ENCODE assay signal across 21 cellular contexts in genomic region chr6:109461733-109462526, GRCh38. TPM values are rescaled to one million over a fixed set of nuclear protein-coding genes. Genes with fewer than 3 reads are reported as not detected.
A peak's percentile ranks its signal among the peaks of the same experiment; 100 is the strongest.
DNase-seq lines count a peak whose midpoint lies in the region; ATAC-seq lines count a peak whose summit lies in the region.
"Had no signal": no experiment of that assay in that cellular context is flagged by ENCODE, and none has a peak within 500 bp of the region (broad histone marks: within the 10 kb centered on the region; RNA-seq: fewer than 3 reads in every experiment).

No MANE protein-coding gene starts in this region.

- peaks cover 65% of the 10 kb centered on the region for H3K36me3 Mint-ChIP-seq in activated naive CD8-positive, alpha-beta T cell treated with anti-CD3 and anti-CD28 coated beads, Interleukin-2, amount 50 U/mL, for 24 hours (ENCODE audit: low read depth)
- H3K36me3 Mint-ChIP-seq in naive thymus-derived CD4-positive, alpha-beta T cell, result peaks cover 12 to 36% (median 27%) of the 10 kb centered on the region in 5 donors

- H2AFZ ChIP-seq in GM23248, result no peak overlapping the region

- CTCF ChIA-PET in naive thymus-derived CD4-positive, alpha-beta T cell (lab: Charles Lee), result no interaction called here

- peaks cover 4% of the 10 kb centered on the region for H3K9me3 Mint-ChIP-seq in activated naive CD8-positive, alpha-beta T cell treated with anti-CD3 and anti-CD28 coated beads, Interleukin-2, amount 50 U/mL, for 24 hours
- peaks cover 0 to 5% (median 0%) of the 10 kb centered on the region in 11 donors for H3K9me3 Mint-ChIP-seq in naive thymus-derived CD4-positive, alpha-beta T cell
- H3K9me3 Mint-ChIP-seq: natural killer cell had no signal

- no peaks in the 10 kb centered on the region for H4K20me1 ChIP-seq in GM23248 (ENCODE audit: insufficient read depth)

- DNase-seq in DMS53 (lab: John Stamatoyannopoulos, UW) (peak; percentile 9), DMS53 treated with DMSO at 0.1 percent for 48 hours (lab: John Stamatoyannopoulos, UW; ENCODE audit: unreplicated experiment) (no peak), GM23248 (peak; percentile 23), SW 1271 (lab: John Stamatoyannopoulos, UW) (no peak), posterior vena cava (ENCODE audit: low spot score) (no peak)
- DNase-seq in activated naive CD8-positive, alpha-beta T cell treated with anti-CD3 and anti-CD28 coated beads, Interleukin-2, amount 50 U/mL, for 24 hours, result no peak
- DNase-seq in naive thymus-derived CD4-positive, alpha-beta T cell, result no peak
- DNase-seq: BE2C, DMS 273 treated with DMSO at 0.1 percent for 48 hours, erythroblast, KG1, natural killer cell, NCI-H1105, SK-N-SH, small intestine, transverse colon had no signal

- peaks cover 11% of the 10 kb centered on the region for H3F3A ChIP-seq in GM23248 (ENCODE audit: insufficient read depth)

- POLR2A ChIA-PET in naive thymus-derived CD4-positive, alpha-beta T cell (lab: Charles Lee), result interaction anchor here (0.8 to 1.0 kb wide), 2 partner anchors 14 to 79 kb away, joined by 3 read pairs; no protein-coding TSS in a partner anchor

- H3K27me3 Mint-ChIP-seq in activated naive CD8-positive, alpha-beta T cell treated with anti-CD3 and anti-CD28 coated beads, Interleukin-2, amount 50 U/mL, for 24 hours, result no peaks in the 10 kb centered on the region
- no peaks in the 10 kb centered on the region for H3K27me3 Mint-ChIP-seq in naive thymus-derived CD4-positive, alpha-beta T cell

- H3K4me3 ChIP-seq in GM23248, result no peak overlapping the region
- no peak overlapping the region for H3K4me3 ChIP-seq in naive thymus-derived CD4-positive, alpha-beta T cell (ENCODE audit: low read length)
- H3K4me3 ChIP-seq: lung, transverse colon had no signal

- no peak overlapping the region for H3K27ac ChIP-seq in GM23248
- no peak overlapping the region for H3K27ac ChIP-seq in naive thymus-derived CD4-positive, alpha-beta T cell (ENCODE audit: low read depth, low read length)
- H3K27ac ChIP-seq: 22Rv1, transverse colon, VCaP had no signal

- no peak for ATAC-seq in activated naive CD8-positive, alpha-beta T cell treated with anti-CD3 and anti-CD28 coated beads, Interleukin-2, amount 50 U/mL, for 24 hours
- no peak for ATAC-seq in naive thymus-derived CD4-positive, alpha-beta T cell
- ATAC-seq in HG03378 (IDR thresholded peaks at IDR 0.05; ENCODE audit: unreplicated experiment), result no peak
- ATAC-seq: natural killer cell, Panc1 had no signal

- H3K9ac ChIP-seq in GM23248, result no peak overlapping the region
- H3K9ac ChIP-seq: SK-N-SH had no signal

- H3K9me3 ChIP-seq in GM23248 (ENCODE audit: low read depth), result no peaks in the 10 kb centered on the region
- H3K9me3 ChIP-seq in naive thymus-derived CD4-positive, alpha-beta T cell (ENCODE audit: control insufficient read depth in 2 of 3, low read length in 3 of 3), result no peaks in the 10 kb centered on the region
- H3K9me3 ChIP-seq: BE2C, SK-N-SH, transverse colon had no signal

- H3K36me3 ChIP-seq in GM23248 (ENCODE audit: low read depth), result peaks cover 45% of the 10 kb centered on the region
- peaks cover 0 to 38% (median 6%) of the 10 kb centered on the region in 3 experiments for H3K36me3 ChIP-seq in naive thymus-derived CD4-positive, alpha-beta T cell (ENCODE audit: control insufficient read depth in 2 of 3, insufficient read depth in 3 of 3, low read length in 3 of 3)

- peak overlapping the region; percentile 62 for H3K27ac Mint-ChIP-seq in activated naive CD8-positive, alpha-beta T cell treated with anti-CD3 and anti-CD28 coated beads, Interleukin-2, amount 50 U/mL, for 24 hours
- H3K27ac Mint-ChIP-seq in naive thymus-derived CD4-positive, alpha-beta T cell, result peak overlapping the region in 8 of 9 donors; percentile 1 to 89 (median 60)
- H3K27ac Mint-ChIP-seq: natural killer cell had no signal

- intact Hi-C loops in naive thymus-derived CD4-positive, alpha-beta T cell (cut with micrococcal nuclease), result no loop called here
- intact Hi-C loops in posterior vena cava (cut with DNase I), result no loop called here

- in situ Hi-C loops in GM23248 (cut with MboI), result no loop called here

- peaks cover 13% of the 10 kb centered on the region for H3K4me1 ChIP-seq in GM23248 (ENCODE audit: insufficient read depth)
- H3K4me1 ChIP-seq in naive thymus-derived CD4-positive, alpha-beta T cell (ENCODE audit: control insufficient read depth in 2 of 2, insufficient read depth in 2 of 2, low read length in 2 of 2), result peaks cover 21% of the 10 kb centered on the region in 2 donors
- H3K4me1 ChIP-seq: BE2C had no signal

- no peak overlapping the region for H3K4me2 ChIP-seq in GM23248 (ENCODE audit: unreplicated experiment)
- H3K4me2 ChIP-seq: SK-N-SH had no signal

- H3K27me3 ChIP-seq in GM23248 (replicated peaks; ENCODE audit: insufficient read depth), result no peaks in the 10 kb centered on the region
- no peaks in the 10 kb centered on the region for H3K27me3 ChIP-seq in naive thymus-derived CD4-positive, alpha-beta T cell (ENCODE audit: control insufficient read depth in 2 of 2, insufficient read depth in 2 of 2, low read length in 2 of 2)
- H3K27me3 ChIP-seq: BE2C, transverse colon had no signal

- peaks cover 73% of the 10 kb centered on the region for H3K4me1 Mint-ChIP-seq in activated naive CD8-positive, alpha-beta T cell treated with anti-CD3 and anti-CD28 coated beads, Interleukin-2, amount 50 U/mL, for 24 hours
- peaks cover 18 to 70% (median 62%) of the 10 kb centered on the region in 7 donors for H3K4me1 Mint-ChIP-seq in naive thymus-derived CD4-positive, alpha-beta T cell

- no peaks in the 10 kb centered on the region for H3K9me2 ChIP-seq in GM23248 (ENCODE audit: insufficient read depth)
- H3K9me2 ChIP-seq: SK-N-SH had no signal

- no peak overlapping the region for H3K4me3 Mint-ChIP-seq in activated naive CD8-positive, alpha-beta T cell treated with anti-CD3 and anti-CD28 coated beads, Interleukin-2, amount 50 U/mL, for 24 hours
- no peak overlapping the region for H3K4me3 Mint-ChIP-seq in naive thymus-derived CD4-positive, alpha-beta T cell
- H3K4me3 Mint-ChIP-seq: natural killer cell had no signal

- 90 to 100% methylated on average over 1 of the region's 1 CpG for WGBS in GM23248 (ENCODE audit: low coverage in 1 of 2, low lambda C conversion rate in 2 of 2, missing lambda C conversion rate in 2 of 2), 2 experiments

- peaks cover 20% of the 10 kb centered on the region; the same call in 1 of the 2 replicates for H3K79me2 ChIP-seq in GM23248 (ENCODE audit: insufficient read depth)

RNA-seq across cellular contexts. Expression of gene MICAL1, which starts 6.4 kb away (rescaled TPM):
- 57.8 and 60.6 TPM in 2 replicates for total RNA-seq in GM23248 (2014; rRNA removed; shearing (Covaris generic))
- polyA plus RNA-seq in GM23248 (2016; fragmentation: Nextera tagmentation; extraction: Ambion mirVana), result 25.3 and 26.1 TPM in 2 replicates
- 100 to 1,000 TPM in 2 of 5 experiments, 10 to 100 TPM in 3; 61.4 to 125 (median 78.7) TPM for total RNA-seq in naive thymus-derived CD4-positive, alpha-beta T cell
- polyA plus RNA-seq in naive thymus-derived CD4-positive, alpha-beta T cell, result 10 to 100 TPM; 18.3 to 22.6 TPM
- 10 to 100 TPM; 53.0 to 53.2 TPM for total RNA-seq in posterior vena cava

RNA-seq across cellular contexts. Expression of gene ZBTB24, which starts 21.1 kb away (rescaled TPM):
- 6.8 and 7.6 TPM in 2 replicates for total RNA-seq in GM23248 (2014; rRNA removed; shearing (Covaris generic))
- 3.3 and 4.0 TPM in 2 replicates for polyA plus RNA-seq in GM23248 (2016; fragmentation: Nextera tagmentation; extraction: Ambion mirVana)
- 10 to 100 TPM; 10.2 to 26.6 (median 23.4) TPM for total RNA-seq in naive thymus-derived CD4-positive, alpha-beta T cell
- polyA plus RNA-seq in naive thymus-derived CD4-positive, alpha-beta T cell, result 1 to 10 TPM; 6.9 to 9.0 TPM
- 1 to 10 TPM; 5.5 to 5.8 TPM for total RNA-seq in posterior vena cava

RNA-seq across cellular contexts. Expression of gene SMPD2, which starts 21.4 kb away (rescaled TPM):
- total RNA-seq in GM23248 (2014; rRNA removed; shearing (Covaris generic)), result 6.4 and 14.2 TPM in 2 replicates
- polyA plus RNA-seq in GM23248 (2016; fragmentation: Nextera tagmentation; extraction: Ambion mirVana), result 4.5 and 6.8 TPM in 2 replicates
- total RNA-seq in naive thymus-derived CD4-positive, alpha-beta T cell, result 10 to 100 TPM; 16.9 to 33.7 (median 19.6) TPM
- polyA plus RNA-seq in naive thymus-derived CD4-positive, alpha-beta T cell, result 1 to 10 TPM; 5.7 to 9.5 TPM
- total RNA-seq in posterior vena cava, result 1 to 10 TPM; 4.2 to 6.7 TPM

RNA-seq across cellular contexts. Expression of gene PPIL6, which starts 21.5 kb away (rescaled TPM):
- total RNA-seq in GM23248 (2014; rRNA removed; shearing (Covaris generic)), result 3.5 and 3.7 TPM in 2 replicates
- 2.8 and 3.5 TPM in 2 replicates for polyA plus RNA-seq in GM23248 (2016; fragmentation: Nextera tagmentation; extraction: Ambion mirVana)
- 1 to 10 TPM in 1 of 5 experiments, under 1 TPM in 3, not detected in 1; 0.13 to 1.9 (median 0.40) TPM for total RNA-seq in naive thymus-derived CD4-positive, alpha-beta T cell
- under 1 TPM; 0.44 to 0.71 TPM for polyA plus RNA-seq in naive thymus-derived CD4-positive, alpha-beta T cell
- total RNA-seq in posterior vena cava, result 1 to 10 TPM; 1.2 to 1.9 TPM

Comparison
In these comparisons a context has a peak if more than half of its experiments do, and no peak if none do; other contexts are left out.
1. DNase-seq: peak in DMS53 (single experiment) and GM23248 (single experiment); none in DMS53 treated with DMSO at 0.1 percent for 48 hours (single experiment), activated naive CD8-positive, alpha-beta T cell treated with anti-CD3 and anti-CD28 coated beads, Interleukin-2, amount 50 U/mL, for 24 hours (single experiment), naive thymus-derived CD4-positive, alpha-beta T cell (0 of 9), SW 1271 (0 of 2) and posterior vena cava (single experiment).